ENCODE assay signal across 8 cellular contexts in genomic region chrX:110002300-110003166, GRCh38. TPM values are rescaled to one million over a fixed set of nuclear protein-coding genes. Genes with fewer than 3 reads are reported as not detected.
A peak's percentile ranks its signal among the peaks of the same experiment; 100 is the strongest.
DNase-seq lines count a peak whose midpoint lies in the region; ATAC-seq and TF ChIP-seq lines count a peak whose summit lies in the region.

TMEM164 (plus strand) TSS chrX:110003114; CDS start chrX:110003775, 661 bp downstream.

- H3K4me3 ChIP-seq in GM12865 (ENCODE audit: low read depth, low read length) (peak within 1 kb of the TSS; percentile 79), heart left ventricle (peak within 1 kb of the TSS; percentile 6 to 92 (median 66)), upper lobe of left lung (peak within 1 kb of the TSS; percentile 36 to 76 (median 63))

- H3K36me3 ChIP-seq in heart left ventricle (no peaks in the 10 kb centered on the region), upper lobe of left lung (no peaks in the 10 kb centered on the region)

- H3K9me3 ChIP-seq in heart left ventricle: no peaks in the 10 kb centered on the region
- peaks cover 0 to 5% (median 0%) of the 10 kb centered on the region in 4 donors for H3K9me3 ChIP-seq in upper lobe of left lung

- H3K27me3 ChIP-seq in heart left ventricle: peaks cover 0 to 10% (median 0%) of the 10 kb centered on the region in 9 donors
- peaks cover 0 to 7% (median 0%) of the 10 kb centered on the region in 4 donors for H3K27me3 ChIP-seq in upper lobe of left lung

- ATAC-seq in HG02571 (IDR thresholded peaks at IDR 0.05; ENCODE audit: unreplicated experiment) (peak; percentile 82), heart left ventricle (peak; percentile 92 to 94 (median 93)), upper lobe of left lung (ENCODE audit: low FRiP score in 2 of 2) (peak; percentile 93 to 97)
- peak; percentile 76 for ATAC-seq in activated naive CD8-positive, alpha-beta T cell treated with anti-CD3 and anti-CD28 coated beads, Interleukin-2, amount 50 U/mL, for 24 hours

- H3K36me3 Mint-ChIP-seq in activated naive CD8-positive, alpha-beta T cell treated with anti-CD3 and anti-CD28 coated beads, Interleukin-2, amount 50 U/mL, for 24 hours (ENCODE audit: low read depth): peaks cover 3% of the 10 kb centered on the region

- intact Hi-C loops in heart left ventricle (cut with DNase I) (loop anchor here in 6 of 10 donors (5.0 to 10.0 kb wide), 5 partner anchors 75 to 150 kb away; no protein-coding TSS in a partner anchor), posterior cingulate gyrus (cut with DNase I) (no loop called here)

- H3K27ac Mint-ChIP-seq in activated naive CD8-positive, alpha-beta T cell treated with anti-CD3 and anti-CD28 coated beads, Interleukin-2, amount 50 U/mL, for 24 hours: peak within 1 kb of the TSS; percentile 74

- H3K4me3 Mint-ChIP-seq in activated naive CD8-positive, alpha-beta T cell treated with anti-CD3 and anti-CD28 coated beads, Interleukin-2, amount 50 U/mL, for 24 hours: peak within 1 kb of the TSS; percentile 81

- no peak for TF ChIP-seq CTCF in GM12865 (IDR thresholded peaks at IDR 0.05; ENCODE audit: insufficient read depth, low read depth, low read length, missing control alignments)
- TF ChIP-seq CTCF in heart left ventricle (IDR thresholded peaks at IDR 0.05): peak in 1 of 12 donors; percentile 21
- TF ChIP-seq CTCF in upper lobe of left lung (IDR thresholded peaks at IDR 0.05): peak in 4 of 6 experiments; percentile 34 to 53 (median 51)

- DNase-seq in GM12865 (ENCODE audit: low read depth): peak; percentile 85
- DNase-seq in NCI-H1092 (lab: John Stamatoyannopoulos, UW): peak; percentile 74
- peak; percentile 68 for DNase-seq in SW480 (ENCODE audit: low spot score)
- peak; percentile 76 for DNase-seq in activated naive CD8-positive, alpha-beta T cell treated with anti-CD3 and anti-CD28 coated beads, Interleukin-2, amount 50 U/mL, for 24 hours
- peak; percentile 87 to 93 (median 89) for DNase-seq in heart left ventricle
- DNase-seq in posterior cingulate gyrus: peak; percentile 62 to 96 (median 72)
- peak; percentile 84 to 96 for DNase-seq in upper lobe of left lung

- no peak for TF ChIP-seq EP300 in upper lobe of left lung (IDR thresholded peaks at IDR 0.05)

- no peaks in the 10 kb centered on the region for H3K27me3 Mint-ChIP-seq in activated naive CD8-positive, alpha-beta T cell treated with anti-CD3 and anti-CD28 coated beads, Interleukin-2, amount 50 U/mL, for 24 hours

- H3K27ac ChIP-seq in heart left ventricle (peak within 1 kb of the TSS; percentile 68 to 94 (median 88)), upper lobe of left lung (peak within 1 kb of the TSS; percentile 84 to 95 (median 90))

- peaks cover 27% of the 10 kb centered on the region for H3K4me1 Mint-ChIP-seq in activated naive CD8-positive, alpha-beta T cell treated with anti-CD3 and anti-CD28 coated beads, Interleukin-2, amount 50 U/mL, for 24 hours

- TF ChIP-seq POLR2A in heart left ventricle (IDR thresholded peaks at IDR 0.05): peak in 1 of 2 donors; percentile 63
- TF ChIP-seq POLR2A in upper lobe of left lung (IDR thresholded peaks at IDR 0.05): peak in 2 of 4 donors; percentile 20 to 66

- H3K4me1 ChIP-seq in heart left ventricle: peaks cover 0 to 38% (median 6%) of the 10 kb centered on the region in 12 donors
- H3K4me1 ChIP-seq in upper lobe of left lung: peaks cover 4 to 31% (median 9%) of the 10 kb centered on the region in 4 donors

- 1 to 30% (median 10%) methylated on average over 57 to 81 of the region's 83 CpGs for WGBS in heart left ventricle, 4 donors
- WGBS in upper lobe of left lung, 2 donors: 0 to 35% methylated on average over 25 to 58 of the region's 83 CpGs

- no peaks in the 10 kb centered on the region for H3K9me3 Mint-ChIP-seq in activated naive CD8-positive, alpha-beta T cell treated with anti-CD3 and anti-CD28 coated beads, Interleukin-2, amount 50 U/mL, for 24 hours

RNA-seq across cellular contexts. Expression of gene TMEM164, which starts in this region (rescaled TPM):
- total RNA-seq in heart left ventricle (10 to 100 TPM; 37.6 to 94.7 (median 50.3) TPM), upper lobe of left lung (100 to 1,000 TPM in 1 of 6 donors, 10 to 100 TPM in 5; 41.8 to 115 (median 61.8) TPM)
- 100 to 1,000 TPM in 1 of 2 donors, 10 to 100 TPM in 1; 14.4 to 117 TPM for polyA plus RNA-seq in heart left ventricle

Comparison
In these comparisons a context has a peak if more than half of its experiments do, and no peak if none do; other contexts are left out.
1. Peak in every context shown above with its lines: DNase-seq, ATAC-seq, H3K4me3 ChIP-seq and H3K27ac ChIP-seq.